ENCODE assay signal across 11 cellular contexts in genomic region chr22:50548913-50549790, GRCh38. TPM values are rescaled to one million over a fixed set of nuclear protein-coding genes. Genes with fewer than 3 reads are reported as not detected.
DNase-seq lines count a peak whose midpoint lies in the region; ATAC-seq, FAIRE-seq and TF ChIP-seq lines count a peak whose summit lies in the region.
"Had no signal": no experiment of that assay in that cellular context is flagged by ENCODE, and none has a peak within 500 bp of the region (broad histone marks: within the 10 kb centered on the region; RNA-seq: fewer than 3 reads in every experiment).

No MANE protein-coding gene starts in this region.

- no peak for TF ChIP-seq CTCF in natural killer cell (IDR thresholded peaks at IDR 0.05)

- no peak for DNase-seq in GM12891 (ENCODE audit: insufficient read length, low spot score)
- no peak for DNase-seq in natural killer cell
- DNase-seq in KBM-7, result no peak
- no peak for DNase-seq in NCI-H1417 (lab: John Stamatoyannopoulos, UW)
- DNase-seq in ureter (ENCODE audit: low spot score), result no peak
- no peak for DNase-seq in SHP77 treated with DMSO at 0.1 percent for 48 hours (lab: John Stamatoyannopoulos, UW)
- DNase-seq: NCI-H2081 treated with DMSO at 0.1 percent for 48 hours had no signal

- 0 out of 22 replicates have a peak, but pooled peaks cover 0 to under 1% (median 0%) of the 10 kb centered on the region in 11 experiments for H3K9me3 ChIP-seq in BLaER1 treated with 17β-estradiol and CSF1 and Interleukin-3, amounts not matched to agents 10 nM and 100 nM (replicated peaks in 1 of 11)

- peaks cover 43 to 68% (median 60%) of the 10 kb centered on the region in 10 experiments for H3K4me1 ChIP-seq in BLaER1 treated with 17β-estradiol and CSF1 and Interleukin-3, amounts not matched to agents 10 nM and 100 nM

- H3K36me3 Mint-ChIP-seq in activated naive CD8-positive, alpha-beta T cell, result no peaks in the 10 kb centered on the region
- H3K36me3 Mint-ChIP-seq in natural killer cell, result no peaks in the 10 kb centered on the region

- FAIRE-seq in GM12891 (lab: Jason Lieb, UNC), result peak; percentile 68
- FAIRE-seq: D721Med had no signal

- no peak for TF ChIP-seq POLR2A in GM12891 (IDR thresholded peaks at IDR 0.05; ENCODE audit: low read depth, low read length)

- no peaks in the 10 kb centered on the region; a peak in 1 of 22 replicates for H4K20me1 ChIP-seq in BLaER1 treated with 17β-estradiol and CSF1 and Interleukin-3, amounts not matched to agents 10 nM and 100 nM

- peak overlapping the region; percentile 86 for H3K27ac Mint-ChIP-seq in activated naive CD8-positive, alpha-beta T cell
- peak overlapping the region; percentile 57 to 72 for H3K27ac Mint-ChIP-seq in natural killer cell

- H3K9ac ChIP-seq in BLaER1 treated with 17β-estradiol and CSF1 and Interleukin-3, amounts not matched to agents 10 nM and 100 nM, result peak overlapping the region; percentile 51 to 79 (median 72)

- peak overlapping the region; percentile 58 to 78 (median 66); a peak in 18 of 22 replicates for H3K27ac ChIP-seq in BLaER1 treated with 17β-estradiol and CSF1 and Interleukin-3, amounts not matched to agents 10 nM and 100 nM

- H3K9me3 Mint-ChIP-seq in activated naive CD8-positive, alpha-beta T cell (ENCODE audit: low read depth), result no peaks in the 10 kb centered on the region
- no peaks in the 10 kb centered on the region for H3K9me3 Mint-ChIP-seq in natural killer cell

- peaks cover 8 to 46% (median 18%) of the 10 kb centered on the region in 11 experiments; a peak in 21 of 22 replicates for H3K27me3 ChIP-seq in BLaER1 treated with 17β-estradiol and CSF1 and Interleukin-3, amounts not matched to agents 10 nM and 100 nM

- H3K27me3 Mint-ChIP-seq in activated naive CD8-positive, alpha-beta T cell, result no peaks in the 10 kb centered on the region
- H3K27me3 Mint-ChIP-seq in natural killer cell (ENCODE audit: low read depth in 2 of 2), result no peaks in the 10 kb centered on the region

- ATAC-seq in natural killer cell, result peak in 1 of 3 donors; percentile 3

- H3K4me2 ChIP-seq in BLaER1 treated with 17β-estradiol and CSF1 and Interleukin-3, amounts not matched to agents 10 nM and 100 nM, result peak overlapping the region; percentile 86 to 99 (median 94)

- in situ Hi-C loops in KBM-7 (cut with MboI; ENCODE audit: low pct_unique_long_range_greater_than_20kb, low sequenced_read_pairs), result no loop called here

- no peaks in the 10 kb centered on the region for H3K36me3 ChIP-seq in BLaER1 treated with 17β-estradiol and CSF1 and Interleukin-3, amounts not matched to agents 10 nM and 100 nM

- intact Hi-C loops in natural killer cell (cut with micrococcal nuclease), result no loop called here

- H3K4me1 Mint-ChIP-seq in activated naive CD8-positive, alpha-beta T cell (ENCODE audit: low read depth), result peaks cover 40% of the 10 kb centered on the region
- H3K4me1 Mint-ChIP-seq in natural killer cell, result peaks cover 9 to 39% of the 10 kb centered on the region in 2 donors

- peak overlapping the region; percentile 31 to 66 (median 51) for H3K4me3 ChIP-seq in BLaER1 treated with 17β-estradiol and CSF1 and Interleukin-3, amounts not matched to agents 10 nM and 100 nM

- peak overlapping the region; percentile 79 for H3K4me3 Mint-ChIP-seq in activated naive CD8-positive, alpha-beta T cell
- H3K4me3 Mint-ChIP-seq in natural killer cell, result peak overlapping the region; percentile 80

TF ChIP-seq in GM12891, 5 proteins besides CTCF, POLR2A, EP300 and RAD21:
- TF ChIP-seq SPI1 (IDR thresholded peaks at IDR 0.05; ENCODE audit: low read depth, low read length) (no peak), TAF1 (IDR thresholded peaks at IDR 0.05; ENCODE audit: low read depth, low read length) (no peak), POLR2AphosphoS5 (IDR thresholded peaks at IDR 0.05; ENCODE audit: low read depth, low read length) (no peak)

RNA-seq across cellular contexts. Expression of gene KLHDC7B, which starts 3.5 kb away (rescaled TPM):
- polyA plus RNA-seq in GM12891 (2012; ENCODE audit: low read depth, missing spikeins), result 2.6 TPM
- total RNA-seq in natural killer cell, result 1 to 10 TPM; 2.4 to 6.9 (median 5.3) TPM
- 1.2 TPM for total RNA-seq in ureter
- total RNA-seq: RPMI7951 had no signal

RNA-seq across cellular contexts. Expression of gene SYCE3, which starts 13.6 kb away (rescaled TPM):
- polyA plus RNA-seq in GM12891 (2012; ENCODE audit: low read depth, missing spikeins), result 1.9 TPM
- not detected for total RNA-seq in natural killer cell
- not detected for total RNA-seq in ureter
- total RNA-seq: RPMI7951 had no signal

RNA-seq across cellular contexts. Expression of gene TYMP, which starts 19.3 kb away (rescaled TPM):
- polyA plus RNA-seq in GM12891 (2012; ENCODE audit: low read depth, missing spikeins), result 14.0 TPM
- total RNA-seq in natural killer cell, result 10 to 100 TPM; 17.7 to 44.6 (median 32.4) TPM
- total RNA-seq in ureter, result 37.9 TPM

RNA-seq across cellular contexts. Expression of gene SCO2, which starts 23.8 kb away (rescaled TPM):
- 4.2 TPM for polyA plus RNA-seq in GM12891 (2012; ENCODE audit: low read depth, missing spikeins)
- total RNA-seq in natural killer cell, result 10 to 100 TPM in 1 of 3 donors, 1 to 10 TPM in 2; 2.8 to 13.5 (median 8.4) TPM
- total RNA-seq in ureter, result not detected

RNA-seq across cellular contexts. Expression of gene CPT1B, which starts 29.1 kb away (rescaled TPM):
- 49.4 TPM for polyA plus RNA-seq in GM12891 (2012; ENCODE audit: low read depth, missing spikeins)
- total RNA-seq in natural killer cell (10 to 100 TPM; 53.1 to 75.7 (median 55.5) TPM), ureter (62.3 TPM)
